7 cellular contexts compared by ENCODE assay signal in the genomic region with DNA sequence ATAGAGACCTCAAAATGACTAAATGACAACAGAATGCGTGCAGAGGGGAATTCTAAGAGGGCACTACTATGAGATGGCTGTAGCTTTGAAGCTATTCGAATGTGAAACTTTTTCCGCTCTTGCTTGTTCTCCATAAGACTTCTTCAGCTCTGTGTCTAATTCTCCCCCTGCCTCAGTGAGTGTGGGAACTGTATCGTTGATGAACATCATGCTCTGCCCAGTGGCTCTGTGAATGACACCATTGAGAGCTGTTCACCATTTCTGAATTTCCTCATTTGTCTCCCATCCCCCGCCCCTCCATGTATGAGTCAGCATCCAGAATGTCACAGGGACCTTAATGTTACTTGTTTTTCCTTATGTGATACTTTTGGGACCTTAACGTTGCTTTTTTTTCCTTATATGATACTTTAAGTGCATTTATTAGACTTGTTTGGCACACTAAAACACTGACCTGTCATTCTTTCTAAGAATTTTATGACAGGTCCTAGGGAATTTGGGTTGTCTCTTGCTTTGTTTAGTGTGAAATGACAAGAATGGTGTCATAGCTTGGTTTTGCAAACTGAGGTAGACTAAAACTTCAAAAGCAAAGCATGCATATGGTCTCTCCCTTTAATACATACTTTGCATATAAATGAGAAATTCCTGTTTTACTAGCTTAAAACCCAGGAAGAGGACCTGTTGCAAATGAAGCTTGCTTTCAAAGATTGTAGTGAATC.
A peak's percentile ranks its signal among the peaks of the same experiment; 100 is the strongest.
DNase-seq lines count a peak whose midpoint lies in the region; ATAC-seq, FAIRE-seq and TF ChIP-seq lines count a peak whose summit lies in the region.

No MANE protein-coding gene starts in this region.

- CTCF ChIA-PET in RWPE1 (lab: Yijun Ruan, JAX), result interaction anchor here (0.7 kb wide), 1 partner anchor 105 kb away, joined by 3 read pairs; no protein-coding TSS in a partner anchor

- no peaks in the 10 kb centered on the region for H3K36me3 ChIP-seq in tibial artery

- TF ChIP-seq CTCF in choroid plexus epithelial cell (conservative IDR thresholded peaks at IDR 0.05; ENCODE audit: low read depth, low read length), result no peak
- TF ChIP-seq CTCF in tibial artery (IDR thresholded peaks at IDR 0.05), result no peak
- TF ChIP-seq CTCF in RWPE1 (conservative IDR thresholded peaks at IDR 0.05; ENCODE audit: low read depth), result no peak

- peak overlapping the region; percentile 67 to 69 for H3K27ac ChIP-seq in tibial artery
- no peak overlapping the region for H3K27ac ChIP-seq in RWPE1

- FAIRE-seq in RCC 7860 (lab: Jason Lieb, UNC), result peak; percentile 79

- no peaks in the 10 kb centered on the region for H3K27me3 ChIP-seq in tibial artery

- POLR2A ChIA-PET in RWPE1 (lab: Yijun Ruan, JAX; ENCODE audit: low non-redundant PET), result no interaction called here

- H3K4me1 ChIP-seq in tibial artery, result peaks cover 0 to 75% (median 68%) of the 10 kb centered on the region in 4 donors

- peak; percentile 28 for ATAC-seq in GM18519 (IDR thresholded peaks at IDR 0.05; ENCODE audit: low FRiP score, unreplicated experiment)
- ATAC-seq in HG02610 (IDR thresholded peaks at IDR 0.05; ENCODE audit: unreplicated experiment), result peak; percentile 57

- H3K9me3 ChIP-seq in tibial artery, result no peaks in the 10 kb centered on the region

- DNase-seq in RCC 7860 (ENCODE audit: low spot score), result peak; percentile 76
- peak; percentile 60 for DNase-seq in choroid plexus epithelial cell (ENCODE audit: low read depth)
- DNase-seq in lung microvascular endothelial cell (ENCODE audit: low read depth in 2 of 2), result peak; percentile 54 to 68
- DNase-seq in tibial artery, result peak; percentile 77 to 85
- no peak for DNase-seq in RWPE1 (ENCODE audit: low spot score)

- H3K4me3 ChIP-seq in choroid plexus epithelial cell (ENCODE audit: low read depth, low read length), result no peak overlapping the region
- H3K4me3 ChIP-seq in tibial artery, result no peak overlapping the region

- intact Hi-C loops in tibial artery (cut with DNase I; ENCODE audit: low total_unique reads), result no loop called here
